In the genomic region with DNA sequence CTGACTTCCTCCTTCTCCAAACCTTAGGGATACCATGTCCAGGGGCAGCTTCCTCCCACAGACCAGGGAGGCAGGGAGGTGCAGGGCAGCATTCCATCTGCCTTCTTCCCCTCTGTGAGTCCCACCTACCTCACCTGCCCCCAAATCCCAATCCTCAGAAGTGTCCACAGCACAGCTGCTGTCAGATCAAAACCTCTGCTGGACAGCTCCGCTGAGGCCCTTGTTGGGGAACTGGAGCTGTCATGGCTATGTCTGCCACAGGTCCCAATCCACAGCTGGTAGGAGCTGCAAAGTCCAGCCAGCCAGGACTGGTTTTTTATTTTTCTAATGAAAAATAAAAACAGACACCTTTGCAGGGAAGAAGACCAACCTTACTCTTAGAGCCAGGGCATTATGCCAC, we compare ENCODE assay signal across 2 cellular contexts.
TF ChIP-seq lines count a peak whose summit lies in the region.

No MANE protein-coding gene starts in this region.

TF ChIP-seq in GM23338, 12 proteins besides CTCF, POLR2A, EP300 and RAD21:
- no peak for TF ChIP-seq POLR2AphosphoS5 (IDR thresholded peaks at IDR 0.05; ENCODE audit: low read depth)
- TF ChIP-seq, protein P1, sequence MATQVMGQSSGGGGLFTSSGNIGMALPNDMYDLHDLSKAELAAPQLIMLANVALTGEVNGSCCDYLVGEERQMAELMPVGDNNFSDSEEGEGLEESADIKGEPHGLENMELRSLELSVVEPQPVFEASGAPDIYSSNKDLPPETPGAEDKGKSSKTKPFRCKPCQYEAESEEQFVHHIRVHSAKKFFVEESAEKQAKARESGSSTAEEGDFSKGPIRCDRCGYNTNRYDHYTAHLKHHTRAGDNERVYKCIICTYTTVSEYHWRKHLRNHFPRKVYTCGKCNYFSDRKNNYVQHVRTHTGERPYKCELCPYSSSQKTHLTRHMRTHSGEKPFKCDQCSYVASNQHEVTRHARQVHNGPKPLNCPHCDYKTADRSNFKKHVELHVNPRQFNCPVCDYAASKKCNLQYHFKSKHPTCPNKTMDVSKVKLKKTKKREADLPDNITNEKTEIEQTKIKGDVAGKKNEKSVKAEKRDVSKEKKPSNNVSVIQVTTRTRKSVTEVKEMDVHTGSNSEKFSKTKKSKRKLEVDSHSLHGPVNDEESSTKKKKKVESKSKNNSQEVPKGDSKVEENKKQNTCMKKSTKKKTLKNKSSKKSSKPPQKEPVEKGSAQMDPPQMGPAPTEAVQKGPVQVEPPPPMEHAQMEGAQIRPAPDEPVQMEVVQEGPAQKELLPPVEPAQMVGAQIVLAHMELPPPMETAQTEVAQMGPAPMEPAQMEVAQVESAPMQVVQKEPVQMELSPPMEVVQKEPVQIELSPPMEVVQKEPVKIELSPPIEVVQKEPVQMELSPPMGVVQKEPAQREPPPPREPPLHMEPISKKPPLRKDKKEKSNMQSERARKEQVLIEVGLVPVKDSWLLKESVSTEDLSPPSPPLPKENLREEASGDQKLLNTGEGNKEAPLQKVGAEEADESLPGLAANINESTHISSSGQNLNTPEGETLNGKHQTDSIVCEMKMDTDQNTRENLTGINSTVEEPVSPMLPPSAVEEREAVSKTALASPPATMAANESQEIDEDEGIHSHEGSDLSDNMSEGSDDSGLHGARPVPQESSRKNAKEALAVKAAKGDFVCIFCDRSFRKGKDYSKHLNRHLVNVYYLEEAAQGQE (IDR thresholded peaks at IDR 0.05; ENCODE audit: unreplicated experiment) = peak; percentile 77
- no peak for TF ChIP-seq NANOG (IDR thresholded peaks at IDR 0.05; ENCODE audit: borderline replicate concordance)

TF ChIP-seq in GM12878, 131 proteins besides CTCF, POLR2A, EP300 and RAD21:
- TF ChIP-seq ESRRA (IDR thresholded peaks at IDR 0.05; ENCODE audit: low read length) (no peak), TCF3 (IDR thresholded peaks at IDR 0.05; ENCODE audit: borderline replicate concordance, insufficient read depth, low read depth, low read length) (no peak), ZNF217 (IDR thresholded peaks at IDR 0.05) (no peak), MYC (IDR thresholded peaks at IDR 0.05; ENCODE audit: insufficient read depth, insufficient read length, insufficient replicate concordance, low read length, severe bottlenecking) (no peak)
- TF ChIP-seq, protein P2, sequence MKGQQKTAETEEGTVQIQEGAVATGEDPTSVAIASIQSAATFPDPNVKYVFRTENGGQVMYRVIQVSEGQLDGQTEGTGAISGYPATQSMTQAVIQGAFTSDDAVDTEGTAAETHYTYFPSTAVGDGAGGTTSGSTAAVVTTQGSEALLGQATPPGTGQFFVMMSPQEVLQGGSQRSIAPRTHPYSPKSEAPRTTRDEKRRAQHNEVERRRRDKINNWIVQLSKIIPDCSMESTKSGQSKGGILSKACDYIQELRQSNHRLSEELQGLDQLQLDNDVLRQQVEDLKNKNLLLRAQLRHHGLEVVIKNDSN (IDR thresholded peaks at IDR 0.05; ENCODE audit: borderline replicate concordance, extremely low read length, insufficient read depth, low read depth, low read length) = no peak
- TF ChIP-seq, protein P1 (IDR thresholded peaks at IDR 0.05; ENCODE audit: low read depth, low read length) = peak; percentile 58; the same call in 1 of the 2 replicates
- TF ChIP-seq, protein P3, sequence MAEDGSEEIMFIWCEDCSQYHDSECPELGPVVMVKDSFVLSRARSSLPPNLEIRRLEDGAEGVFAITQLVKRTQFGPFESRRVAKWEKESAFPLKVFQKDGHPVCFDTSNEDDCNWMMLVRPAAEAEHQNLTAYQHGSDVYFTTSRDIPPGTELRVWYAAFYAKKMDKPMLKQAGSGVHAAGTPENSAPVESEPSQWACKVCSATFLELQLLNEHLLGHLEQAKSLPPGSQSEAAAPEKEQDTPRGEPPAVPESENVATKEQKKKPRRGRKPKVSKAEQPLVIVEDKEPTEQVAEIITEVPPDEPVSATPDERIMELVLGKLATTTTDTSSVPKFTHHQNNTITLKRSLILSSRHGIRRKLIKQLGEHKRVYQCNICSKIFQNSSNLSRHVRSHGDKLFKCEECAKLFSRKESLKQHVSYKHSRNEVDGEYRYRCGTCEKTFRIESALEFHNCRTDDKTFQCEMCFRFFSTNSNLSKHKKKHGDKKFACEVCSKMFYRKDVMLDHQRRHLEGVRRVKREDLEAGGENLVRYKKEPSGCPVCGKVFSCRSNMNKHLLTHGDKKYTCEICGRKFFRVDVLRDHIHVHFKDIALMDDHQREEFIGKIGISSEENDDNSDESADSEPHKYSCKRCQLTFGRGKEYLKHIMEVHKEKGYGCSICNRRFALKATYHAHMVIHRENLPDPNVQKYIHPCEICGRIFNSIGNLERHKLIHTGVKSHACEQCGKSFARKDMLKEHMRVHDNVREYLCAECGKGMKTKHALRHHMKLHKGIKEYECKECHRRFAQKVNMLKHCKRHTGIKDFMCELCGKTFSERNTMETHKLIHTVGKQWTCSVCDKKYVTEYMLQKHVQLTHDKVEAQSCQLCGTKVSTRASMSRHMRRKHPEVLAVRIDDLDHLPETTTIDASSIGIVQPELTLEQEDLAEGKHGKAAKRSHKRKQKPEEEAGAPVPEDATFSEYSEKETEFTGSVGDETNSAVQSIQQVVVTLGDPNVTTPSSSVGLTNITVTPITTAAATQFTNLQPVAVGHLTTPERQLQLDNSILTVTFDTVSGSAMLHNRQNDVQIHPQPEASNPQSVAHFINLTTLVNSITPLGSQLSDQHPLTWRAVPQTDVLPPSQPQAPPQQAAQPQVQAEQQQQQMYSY (CRISPR knock-in tag; IDR thresholded peaks at IDR 0.05) = no peak
TF ChIP-seq in GM12878: peak in this region for 1.
